19 cellular contexts compared by ENCODE assay signal in the genomic region with DNA sequence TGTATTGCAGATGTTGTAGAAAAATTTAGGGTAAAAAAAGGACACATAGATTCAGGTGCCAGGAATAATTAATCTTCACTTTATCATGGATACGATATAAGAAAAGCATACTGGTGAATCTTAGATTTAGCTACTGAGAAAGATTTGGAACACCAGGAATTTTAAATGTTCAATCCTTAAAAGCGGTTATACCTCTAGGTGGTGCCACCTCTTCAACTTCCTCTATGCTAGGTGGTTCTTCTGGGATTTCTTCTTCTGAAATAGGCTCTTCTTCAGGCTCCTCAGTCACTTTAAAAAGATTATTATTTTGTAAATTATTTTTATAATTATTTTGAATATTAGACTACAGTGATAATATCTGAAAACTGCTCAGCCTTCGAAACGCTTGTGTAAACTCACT.
DNase-seq lines count a peak whose midpoint lies in the region; ATAC-seq and TF ChIP-seq lines count a peak whose summit lies in the region.
"Had no signal": no experiment of that assay in that cellular context is flagged by ENCODE, and none has a peak within 500 bp of the region (broad histone marks: within the 10 kb centered on the region; RNA-seq: fewer than 3 reads in every experiment).

No MANE protein-coding gene starts in this region.

- H3K4me1 Mint-ChIP-seq in endodermal cell = no peaks in the 10 kb centered on the region
- H3K4me1 Mint-ChIP-seq: natural killer cell had no signal

- H3K36me3 ChIP-seq in DND-41 (ENCODE audit: insufficient read depth, low read length) (no peaks in the 10 kb centered on the region), OCI-LY3 (replicated peaks; ENCODE audit: low read depth, low read length) (no peaks in the 10 kb centered on the region), endodermal cell (ENCODE audit: control insufficient read depth, insufficient read depth, low read length) (peaks cover 91% of the 10 kb centered on the region)
- H3K36me3 ChIP-seq: vagina had no signal

- TF ChIP-seq CTCF in 22Rv1 (IDR thresholded peaks at IDR 0.05) = peak; percentile 49
- TF ChIP-seq CTCF in DND-41 (IDR thresholded peaks at IDR 0.05; ENCODE audit: borderline replicate concordance, extremely low read depth, low read length, poor library complexity, severe bottlenecking) = peak; percentile 12
- peak; percentile 30 for TF ChIP-seq CTCF in OCI-LY3 (IDR thresholded peaks at IDR 0.05; ENCODE audit: low read depth, low read length)
- TF ChIP-seq CTCF in endodermal cell (conservative IDR thresholded peaks at IDR 0.05) = peak; percentile 66

- H3K27ac Mint-ChIP-seq in endodermal cell = no peak overlapping the region
- H3K27ac Mint-ChIP-seq: activated CD8-positive, alpha-beta T cell treated with anti-CD3 and anti-CD28 coated beads for 36 hours; activated T-cell treated with anti-CD3 and anti-CD28 coated beads, Interleukin-2, amount 50 U/mL, for 72 hours; natural killer cell had no signal

- H3K9ac ChIP-seq in DND-41 (ENCODE audit: low read depth, low read length) = no peak overlapping the region
- no peak overlapping the region for H3K9ac ChIP-seq in OCI-LY3 (ENCODE audit: low read length)
- H3K9ac ChIP-seq in endodermal cell (ENCODE audit: extremely low read depth, low read length, poor library complexity, severe bottlenecking) = no peak overlapping the region
- H3K9ac ChIP-seq: GM23248 had no signal

- H3K27me3 ChIP-seq in DND-41 (ENCODE audit: insufficient read depth, low read length, poor library complexity) (no peaks in the 10 kb centered on the region), OCI-LY3 (ENCODE audit: low read depth, low read length) (no peaks in the 10 kb centered on the region), endodermal cell (ENCODE audit: control insufficient read depth, insufficient read depth, low read length, poor library complexity, severe bottlenecking) (no peaks in the 10 kb centered on the region)
- H3K27me3 ChIP-seq: vagina had no signal

- H4K20me1 ChIP-seq in DND-41 (ENCODE audit: insufficient read depth, low read length) (no peaks in the 10 kb centered on the region), OCI-LY3 (ENCODE audit: insufficient read depth, low read length) (no peaks in the 10 kb centered on the region)

- H2AFZ ChIP-seq in DND-41 (ENCODE audit: low read depth, low read length) (no peak overlapping the region), OCI-LY3 (ENCODE audit: low read depth, low read length) (no peak overlapping the region)
- H2AFZ ChIP-seq: GM23248 had no signal

- H3K27me3 Mint-ChIP-seq in endodermal cell (ENCODE audit: insufficient read depth) = no peaks in the 10 kb centered on the region
- H3K27me3 Mint-ChIP-seq: activated CD8-positive, alpha-beta T cell treated with anti-CD3 and anti-CD28 coated beads for 36 hours had no signal

- no peaks in the 10 kb centered on the region for H3K4me1 ChIP-seq in DND-41 (ENCODE audit: insufficient read depth, low read length)
- H3K4me1 ChIP-seq in OCI-LY3 (ENCODE audit: low read length) = peaks cover 6% of the 10 kb centered on the region; the same call in 1 of the 2 replicates
- no peaks in the 10 kb centered on the region for H3K4me1 ChIP-seq in endodermal cell (ENCODE audit: control insufficient read depth, insufficient read depth, low read length)
- H3K4me1 ChIP-seq: vagina had no signal

- WGBS in endodermal cell (ENCODE audit: insufficient coverage in 1 of 2, insufficient read length in 1 of 2), 2 experiments = 82 to 90% methylated on average over 2 to 4 of the region's 4 CpGs

- H3K4me3 ChIP-seq in DND-41 (ENCODE audit: low read depth in 1 of 2, low read length in 2 of 2) (no peak overlapping the region), OCI-LY3 (ENCODE audit: low read length) (no peak overlapping the region), endodermal cell (ENCODE audit: low read length) (no peak overlapping the region)
- H3K4me3 ChIP-seq: GM23248, vagina had no signal

- no peak overlapping the region for H3K27ac ChIP-seq in 22Rv1
- no peak overlapping the region for H3K27ac ChIP-seq in DND-41 (ENCODE audit: low read length)
- H3K27ac ChIP-seq in OCI-LY3 (ENCODE audit: low read length) = no peak overlapping the region
- H3K27ac ChIP-seq in endodermal cell (ENCODE audit: low read depth, low read length) = no peak overlapping the region
- H3K27ac ChIP-seq in substantia nigra (ENCODE audit: low read depth, low read length, poor library complexity, severe bottlenecking) = no peak overlapping the region
- H3K27ac ChIP-seq: GM23248, vagina had no signal

- no peak overlapping the region for H3K4me2 ChIP-seq in DND-41 (ENCODE audit: insufficient read depth, low read length)
- H3K4me2 ChIP-seq in OCI-LY3 (ENCODE audit: low read length) = no peak overlapping the region

- H3K9me3 Mint-ChIP-seq in endodermal cell = no peaks in the 10 kb centered on the region
- H3K9me3 Mint-ChIP-seq: activated CD8-positive, alpha-beta T cell treated with anti-CD3 and anti-CD28 coated beads for 36 hours; activated T-cell treated with anti-CD3 and anti-CD28 coated beads, Interleukin-2, amount 50 U/mL, for 72 hours; natural killer cell had no signal

- no peak for ATAC-seq in DND-41 (ENCODE audit: insufficient read depth, low read depth)
- ATAC-seq: activated CD8-positive, alpha-beta T cell treated with anti-CD3 and anti-CD28 coated beads for 36 hours; activated T-cell treated with anti-CD3 and anti-CD28 coated beads, Interleukin-2, amount 50 U/mL, for 72 hours; natural killer cell had no signal

- no peak overlapping the region for H3K4me3 Mint-ChIP-seq in endodermal cell
- H3K4me3 Mint-ChIP-seq: activated CD8-positive, alpha-beta T cell treated with anti-CD3 and anti-CD28 coated beads for 36 hours; activated T-cell treated with anti-CD3 and anti-CD28 coated beads, Interleukin-2, amount 50 U/mL, for 72 hours; natural killer cell had no signal

- H3K36me3 Mint-ChIP-seq in endodermal cell (ENCODE audit: low read depth) = peaks cover 54% of the 10 kb centered on the region
- H3K36me3 Mint-ChIP-seq: natural killer cell had no signal

- intact Hi-C loops in posterior cingulate gyrus (cut with DNase I) = no loop called here

- H3K9me3 ChIP-seq in DND-41 (ENCODE audit: insufficient read depth, low read length, severe bottlenecking) = no peaks in the 10 kb centered on the region
- no peaks in the 10 kb centered on the region for H3K9me3 ChIP-seq in OCI-LY3 (ENCODE audit: insufficient read depth, low read length)
- H3K9me3 ChIP-seq in endodermal cell (ENCODE audit: control insufficient read depth, low read length) = no peaks in the 10 kb centered on the region
- H3K9me3 ChIP-seq: vagina had no signal

- no peaks in the 10 kb centered on the region for H3K79me2 ChIP-seq in DND-41 (ENCODE audit: insufficient read depth, low read length)
- H3K79me2 ChIP-seq in OCI-LY3 (ENCODE audit: low read length) = no peaks in the 10 kb centered on the region

- DNase-seq in DND-41 (no peak), endodermal cell (no peak), substantia nigra (lab: John Stamatoyannopoulos, UW) (no peak), posterior cingulate gyrus (no peak), T1000 (lab: John Stamatoyannopoulos, UW) (no peak)
- DNase-seq in activated effector memory CD4-positive, alpha-beta T cell treated with Interleukin-2 at 50 U/mL for 16 hours = no peak
- DNase-seq: activated CD8-positive, alpha-beta T cell treated with anti-CD3 and anti-CD28 coated beads for 36 hours; activated T-cell treated with anti-CD3 and anti-CD28 coated beads, Interleukin-2, amount 50 U/mL, for 72 hours; AML-193; cerebellar nuclear complex; foreskin melanocyte; GM23248; natural killer cell; NCI-H2081; SIG-M5; stimulated activated CD4-positive, alpha-beta T cell treated with anti-CD3 and anti-CD28 coated beads, Interleukin-15, amount 100 ng/mL, for 24 hours had no signal

Comparison
In these comparisons a context has a peak if more than half of its experiments do, and no peak if none do; other contexts are left out.
1. CTCF ChIP-seq: peak in every context shown above with its lines; median percentile 66 in endodermal cell; 49 in 22Rv1; 30 in OCI-LY3; 12 in DND-41.